8 cellular contexts compared by ENCODE assay signal in the genomic region with DNA sequence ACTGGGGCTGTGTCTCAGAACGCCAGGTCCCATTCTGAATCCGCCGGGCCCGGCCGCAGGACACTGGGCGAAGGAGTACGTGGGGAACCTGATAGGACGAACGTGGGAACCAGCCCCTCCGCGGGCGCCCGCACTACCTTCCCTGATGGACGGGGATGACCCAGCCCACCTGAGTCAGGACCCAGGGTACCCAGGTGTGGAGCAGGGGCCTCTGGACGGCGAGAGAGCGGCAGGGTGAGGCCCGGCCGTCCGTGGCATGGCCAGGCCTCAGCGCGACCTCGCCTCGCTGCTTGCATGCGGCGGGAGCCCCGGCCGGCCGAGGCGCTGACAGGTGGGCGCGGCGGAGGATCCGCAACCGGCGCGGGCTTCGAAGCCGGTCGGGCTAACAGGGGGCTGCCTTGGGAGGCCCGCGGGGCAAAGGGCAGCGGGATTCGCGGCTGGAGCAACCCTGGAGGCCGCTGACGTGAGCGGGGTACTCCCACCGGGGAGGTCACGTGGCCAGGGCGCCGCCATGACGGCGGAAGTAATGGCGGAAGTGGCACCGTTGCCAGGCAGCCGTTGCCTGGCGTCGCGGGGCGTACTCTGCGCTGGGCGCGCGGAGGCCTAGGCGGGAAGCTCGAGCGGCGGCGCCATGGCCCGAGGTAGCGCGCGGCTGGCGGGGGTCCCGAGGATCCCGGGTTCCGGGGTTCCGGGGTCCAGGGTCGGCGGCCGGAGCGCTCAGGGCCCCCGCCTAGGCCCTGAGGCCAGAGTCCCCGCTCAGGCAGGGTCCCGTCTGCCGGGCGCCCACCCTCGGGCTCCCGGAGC. TPM values are rescaled to one million over a fixed set of nuclear protein-coding genes. Genes with fewer than 3 reads are reported as not detected.
DNase-seq lines count a peak whose midpoint lies in the region; ATAC-seq and TF ChIP-seq lines count a peak whose summit lies in the region.

A gene (plus strand): TSS at position 580 of the 804 bp plus-strand sequence. CDS start 52 bp downstream, at position 632.

- H3K4me3 Mint-ChIP-seq in activated CD4-positive, alpha-beta memory T cell treated with anti-CD3 and anti-CD28 coated beads, Interleukin-2, amount 10 ng/mL, durations not matched to agents 7 days and 5 days: peak within 1 kb of the TSS; percentile 75

- H3K27me3 Mint-ChIP-seq in activated CD4-positive, alpha-beta memory T cell treated with anti-CD3 and anti-CD28 coated beads, Interleukin-2, amount 10 ng/mL, durations not matched to agents 7 days and 5 days: no peaks in the 10 kb centered on the region

- peak within 1 kb of the TSS; percentile 60 for H3K4me3 ChIP-seq in HL-60 (replicated peaks; ENCODE audit: insufficient read depth, low read length)
- peak within 1 kb of the TSS; percentile 67 to 89 for H3K4me3 ChIP-seq in duodenal mucosa (ENCODE audit: low read depth in 1 of 2, low read length in 2 of 2)
- peak within 1 kb of the TSS; percentile 59 for H3K4me3 ChIP-seq in lower leg skin (ENCODE audit: low read depth, poor library complexity, severe bottlenecking)

- 0 to 1% methylated on average over 45 to 64 of the region's 90 CpGs for WGBS in lower leg skin, 2 donors

- POLR2A ChIA-PET in activated CD4-positive, alpha-beta memory T cell treated with anti-CD3 and anti-CD28 coated beads, Interleukin-2, amount 10 ng/mL, durations not matched to agents 7 days and 5 days (lab: Charles Lee): interaction anchor here (0.8 to 3.0 kb wide), 12 partner anchors 11 to 298 kb away, joined by 3 to 18 read pairs (median 4); a partner anchor contains a TSS

- DNase-seq in CD1c-positive myeloid dendritic cell (ENCODE audit: extremely low spot score) (peak; percentile 97), HL-60 (ENCODE audit: low read depth in 1 of 2, low spot score in 1 of 2) (peak; percentile 87 to 94), NCI-H82 treated with DMSO at 0.1 percent for 48 hours (lab: John Stamatoyannopoulos, UW; ENCODE audit: unreplicated experiment) (peak; percentile 56), lower leg skin (ENCODE audit: low spot score in 2 of 2) (peak; percentile 87 to 98)
- peak; percentile 95 for DNase-seq in activated CD4-positive, alpha-beta memory T cell treated with anti-CD3 and anti-CD28 coated beads, Interleukin-2, amount 10 ng/mL, durations not matched to agents 7 days and 5 days
- peak; percentile 94 for DNase-seq in stimulated activated CD4-positive, alpha-beta T cell treated with anti-CD3 and anti-CD28 coated beads, Interleukin-4, amount 100 ng/mL, for 24 hours

- no peaks in the 10 kb centered on the region for H3K36me3 Mint-ChIP-seq in activated CD4-positive, alpha-beta memory T cell treated with anti-CD3 and anti-CD28 coated beads, Interleukin-2, amount 10 ng/mL, durations not matched to agents 7 days and 5 days (ENCODE audit: low read depth)

- peaks cover 51 to 53% of the 10 kb centered on the region in 2 donors for H3K4me1 ChIP-seq in duodenal mucosa (ENCODE audit: control insufficient read depth in 1 of 2, insufficient read depth in 2 of 2, low read length in 2 of 2)

- TF ChIP-seq CTCF in HL-60 (IDR thresholded peaks at IDR 0.05; ENCODE audit: insufficient read depth, low read length) (no peak), lower leg skin (IDR thresholded peaks at IDR 0.05) (no peak)

- intact Hi-C loops in lower leg skin (cut with DNase I; ENCODE audit: low total_unique reads): no loop called here

- H3K27ac ChIP-seq in HL-60 (replicated peaks) (peak within 1 kb of the TSS; percentile 90), duodenal mucosa (ENCODE audit: low read depth, low read length) (peak within 1 kb of the TSS; percentile 90)

- H3K4me1 Mint-ChIP-seq in activated CD4-positive, alpha-beta memory T cell treated with anti-CD3 and anti-CD28 coated beads, Interleukin-2, amount 10 ng/mL, durations not matched to agents 7 days and 5 days: peaks cover 28% of the 10 kb centered on the region

- ATAC-seq in GM19463 (IDR thresholded peaks at IDR 0.05; ENCODE audit: unreplicated experiment): peak; percentile 86

- H3K9ac ChIP-seq in duodenal mucosa (ENCODE audit: low read depth in 1 of 2, low read length in 2 of 2): peak within 1 kb of the TSS; percentile 82 to 92

- TF ChIP-seq POLR2A in lower leg skin (IDR thresholded peaks at IDR 0.05): no peak

- H3K27me3 ChIP-seq in HL-60 (ENCODE audit: insufficient read depth, poor library complexity, severe bottlenecking): no peaks in the 10 kb centered on the region
- H3K27me3 ChIP-seq in duodenal mucosa (ENCODE audit: control insufficient read depth in 1 of 2, insufficient read depth in 2 of 2, low read length in 2 of 2): no peaks in the 10 kb centered on the region

- no peaks in the 10 kb centered on the region for H3K36me3 ChIP-seq in duodenal mucosa (ENCODE audit: control insufficient read depth in 1 of 2, insufficient read depth in 2 of 2, low read length in 2 of 2)

- CTCF ChIA-PET in activated CD4-positive, alpha-beta memory T cell treated with anti-CD3 and anti-CD28 coated beads, Interleukin-2, amount 10 ng/mL, durations not matched to agents 7 days and 5 days (lab: Charles Lee): interaction anchor here (0.8 to 1.4 kb wide), 8 partner anchors 8 to 60 kb away, joined by 3 to 9 read pairs (median 3); a partner anchor contains a TSS

- H3K9me3 Mint-ChIP-seq in activated CD4-positive, alpha-beta memory T cell treated with anti-CD3 and anti-CD28 coated beads, Interleukin-2, amount 10 ng/mL, durations not matched to agents 7 days and 5 days: no peaks in the 10 kb centered on the region

- H3K9me3 ChIP-seq in duodenal mucosa (ENCODE audit: control insufficient read depth in 1 of 2, low read length in 2 of 2): no peaks in the 10 kb centered on the region

- peak within 1 kb of the TSS; percentile 64 for H3K27ac Mint-ChIP-seq in activated CD4-positive, alpha-beta memory T cell treated with anti-CD3 and anti-CD28 coated beads, Interleukin-2, amount 10 ng/mL, durations not matched to agents 7 days and 5 days

RNA-seq across cellular contexts. Expression of the gene that starts here (rescaled TPM):
- 10 to 100 TPM; 58.0 to 58.4 TPM for total RNA-seq in activated CD4-positive, alpha-beta memory T cell treated with anti-CD3 and anti-CD28 coated beads, Interleukin-2, amount 10 ng/mL, durations not matched to agents 7 days and 5 days
- 10 to 100 TPM; 11.1 to 32.1 (median 18.9) TPM for total RNA-seq in lower leg skin

Comparison
In these comparisons a context has a peak if more than half of its experiments do, and no peak if none do; other contexts are left out.
1. Peak in every context shown above with its lines: DNase-seq, ATAC-seq, H3K4me3 ChIP-seq and H3K27ac ChIP-seq.